20 cellular contexts compared by ENCODE assay signal in the genomic region with DNA sequence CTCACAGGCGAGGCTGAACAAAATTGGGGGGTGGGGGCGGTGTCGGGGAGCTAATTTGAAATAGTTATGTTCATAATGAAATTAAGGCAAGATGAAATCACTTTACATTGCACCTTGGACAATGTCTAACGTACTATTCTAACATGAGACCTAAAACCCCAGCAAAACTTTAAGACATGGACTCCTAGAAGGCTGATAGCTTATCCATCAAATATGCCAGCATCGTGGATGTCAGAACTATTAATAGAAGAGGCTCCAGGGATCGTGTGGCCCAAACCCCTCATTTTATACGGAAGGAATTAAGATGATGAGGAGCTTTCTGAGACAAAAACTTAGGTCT.
DNase-seq lines count a peak whose midpoint lies in the region; ATAC-seq, FAIRE-seq and TF ChIP-seq lines count a peak whose summit lies in the region.
"Had no signal": no experiment of that assay in that cellular context is flagged by ENCODE, and none has a peak within 500 bp of the region (broad histone marks: within the 10 kb centered on the region; RNA-seq: fewer than 3 reads in every experiment).

No MANE protein-coding gene starts in this region.

- H3K27ac ChIP-seq in A549 (peak overlapping the region; percentile 44 to 62; a peak in 5 of 6 replicates), HCT116 (ENCODE audit: low read depth, low read length) (0 out of 2 replicates have a peak overlapping the region, but pooled peaks have one; percentile 1), VCaP (peak overlapping the region; percentile 91), prostate gland (peak overlapping the region; percentile 72 to 76), tibial nerve (no peak overlapping the region), trophoblast cell (ENCODE audit: low read depth, low read length) (no peak overlapping the region)
- H3K27ac ChIP-seq: BLaER1, HL-60 had no signal

- peak overlapping the region; percentile 21; the same call in 2 of the 3 replicates for H3K4me2 ChIP-seq in A549
- peak overlapping the region; percentile 27 for H3K4me2 ChIP-seq in HCT116 (ENCODE audit: low read length)
- H3K4me2 ChIP-seq in trophoblast cell (ENCODE audit: low read length) = no peak overlapping the region
- H3K4me2 ChIP-seq: BLaER1 had no signal

- H2BK12ac ChIP-seq in trophoblast cell (ENCODE audit: low read length) = no peak overlapping the region

- H4K20me1 ChIP-seq in HCT116 (ENCODE audit: insufficient read depth) = no peaks in the 10 kb centered on the region
- H4K20me1 ChIP-seq: BLaER1 had no signal

- H3K9ac ChIP-seq in HCT116 (ENCODE audit: low read length) = no peak overlapping the region; the same call in 1 of the 2 replicates
- no peak overlapping the region for H3K9ac ChIP-seq in trophoblast cell (ENCODE audit: low read length)
- H3K9ac ChIP-seq: BLaER1 had no signal

- RAD21 ChIA-PET in HCT116 (lab: Charles Lee; ENCODE audit: low non-redundant PET in 1 of 2, low total read pairs in 2 of 2, uncharacterized antibody in 2 of 2, unreplicated experiment in 2 of 2) = no interaction called here

- H3K9me3 ChIP-seq in A549 = no peaks in the 10 kb centered on the region
- H3K9me3 ChIP-seq in HCT116 (ENCODE audit: control insufficient read depth in 1 of 2, insufficient read depth in 1 of 2, low read depth in 1 of 2, low read length in 2 of 2) = no peaks in the 10 kb centered on the region
- H3K9me3 ChIP-seq in prostate gland = no peaks in the 10 kb centered on the region
- no peaks in the 10 kb centered on the region for H3K9me3 ChIP-seq in tibial nerve
- no peaks in the 10 kb centered on the region for H3K9me3 ChIP-seq in trophoblast cell (ENCODE audit: insufficient read depth, low read depth, low read length)
- H3K9me3 ChIP-seq: BLaER1 had no signal

- intact Hi-C loops in HCT116 (cut with micrococcal nuclease) (no loop called here), prostate gland (cut with DNase I) (no loop called here), lower leg skin (cut with DNase I; ENCODE audit: low total_unique reads) (no loop called here)

- DNase-seq in A549 (ENCODE audit: low read depth in 1 of 2, low spot score in 1 of 2) = no peak
- no peak for DNase-seq in HCT116 (ENCODE audit: low read depth, low spot score)
- DNase-seq in prostate gland (ENCODE audit: low spot score) = no peak
- no peak for DNase-seq in tibial nerve (ENCODE audit: low spot score in 2 of 2)
- no peak for DNase-seq in COLO668 (lab: John Stamatoyannopoulos, UW; ENCODE audit: unreplicated experiment)
- DNase-seq in lower leg skin (ENCODE audit: low spot score in 2 of 2) = no peak
- no peak for DNase-seq in trophoblast cell
- DNase-seq: CD8-positive, alpha-beta T cell; COR-L47; H9; KBM-7 had no signal

- ATAC-seq in A549 (no peak), HCT116 (no peak)
- ATAC-seq: CD8-positive, alpha-beta T cell had no signal

- no peak overlapping the region for H4K91ac ChIP-seq in trophoblast cell (ENCODE audit: low read depth, low read length)

- H3K36me3 ChIP-seq in HCT116 (ENCODE audit: control insufficient read depth in 1 of 2, insufficient read depth in 2 of 2, low read length in 2 of 2) (peaks cover 0 to 7% of the 10 kb centered on the region in 2 experiments; a peak in 1 of 4 replicates), prostate gland (no peaks in the 10 kb centered on the region), tibial nerve (peaks cover 0 to 45% (median 0%) of the 10 kb centered on the region in 3 donors), trophoblast cell (ENCODE audit: control insufficient read depth in 1 of 2, insufficient read depth in 2 of 2, low read length in 2 of 2) (no peaks in the 10 kb centered on the region)
- H3K36me3 ChIP-seq: BLaER1 had no signal

- H3K27me3 ChIP-seq in HCT116 (ENCODE audit: insufficient read depth, low read length) = no peaks in the 10 kb centered on the region
- no peaks in the 10 kb centered on the region for H3K27me3 ChIP-seq in prostate gland (replicated peaks; ENCODE audit: insufficient read depth)
- H3K27me3 ChIP-seq in tibial nerve = no peaks in the 10 kb centered on the region
- no peaks in the 10 kb centered on the region for H3K27me3 ChIP-seq in trophoblast cell (ENCODE audit: insufficient read depth, low read length)
- H3K27me3 ChIP-seq: BLaER1 had no signal

- TF ChIP-seq CTCF in A549 (IDR thresholded peaks at IDR 0.05) (no peak), HCT116 (IDR thresholded peaks at IDR 0.05 in 2 of 3, conservative IDR thresholded peaks at IDR 0.05 in 1 of 3; ENCODE audit: borderline replicate concordance in 1 of 3, insufficient read depth in 1 of 3, low read depth in 2 of 3, low read length in 2 of 3) (no peak), VCaP (conservative IDR thresholded peaks at IDR 0.05) (no peak), prostate gland (IDR thresholded peaks at IDR 0.05) (no peak), tibial nerve (IDR thresholded peaks at IDR 0.05) (no peak), lower leg skin (IDR thresholded peaks at IDR 0.05) (no peak)

- no peak overlapping the region for H3K14ac ChIP-seq in trophoblast cell (ENCODE audit: low read length)

- H2AFZ ChIP-seq in HCT116 (ENCODE audit: low read depth, low read length, poor library complexity, severe bottlenecking) (no peak overlapping the region), trophoblast cell (ENCODE audit: insufficient read depth, low read length, poor library complexity) (no peak overlapping the region)

- no peak overlapping the region for H4K12ac ChIP-seq in trophoblast cell (ENCODE audit: low read depth, low read length)

- no TSS peak for BruUV-seq in HCT116 (replicated peaks; lab: Mats Ljungman, UMichigan)

- no peak overlapping the region for H2AK5ac ChIP-seq in trophoblast cell (ENCODE audit: low read length)

- no peak for TF ChIP-seq RAD21 in A549 (conservative IDR thresholded peaks at IDR 0.05 in 1 of 2, IDR thresholded peaks at IDR 0.05 in 1 of 2)
- TF ChIP-seq RAD21 in HCT116 (IDR thresholded peaks at IDR 0.05; ENCODE audit: low read depth) = 0 out of 2 replicates have a peak, but pooled peaks have one; percentile 2

- POLR2A ChIA-PET in A549 (lab: Yijun Ruan, JAX) = interaction anchor here (0.6 kb wide), 1 partner anchor 280 kb away, joined by 3 read pairs; the partner anchor contains the start of gene SOX9
- POLR2A ChIA-PET in HCT116 (lab: Charles Lee) = interaction anchor here (1.3 to 1.6 kb wide), 2 partner anchors 11 to 280 kb away, joined by 3 to 4 read pairs; partner anchors contain the start of gene SOX9

- WGBS in A549 (ENCODE audit: missing lambda C conversion rate) = 86% methylated on average over 7 of the region's 7 CpGs
- 87% methylated on average over 7 of the region's 7 CpGs for WGBS in prostate gland
- 83% methylated on average over 7 of the region's 7 CpGs for WGBS in tibial nerve, 2 donors
- WGBS in lower leg skin, 2 donors = 86% methylated on average over 7 of the region's 7 CpGs
- WGBS in trophoblast cell (ENCODE audit: extremely low coverage, insufficient coverage, insufficient read length) = no CpG with 5 or more reads among the region's 7 CpGs

- no peaks in the 10 kb centered on the region for H3K9me2 ChIP-seq in HCT116 (ENCODE audit: insufficient read depth)

- TF ChIP-seq POLR2A in A549 (IDR thresholded peaks at IDR 0.05; ENCODE audit: low read length) (no peak), HCT116 (IDR thresholded peaks at IDR 0.05; ENCODE audit: borderline replicate concordance, extremely low read depth, insufficient read depth, insufficient read length) (no peak), prostate gland (IDR thresholded peaks at IDR 0.05) (no peak), tibial nerve (IDR thresholded peaks at IDR 0.05) (no peak), lower leg skin (IDR thresholded peaks at IDR 0.05) (no peak)

- TF ChIP-seq EP300 in A549 (IDR thresholded peaks at IDR 0.05) = no peak
- TF ChIP-seq EP300 in tibial nerve (IDR thresholded peaks at IDR 0.05) = no peak

- CTCF ChIA-PET in A549 (lab: Yijun Ruan, JAX) = interaction anchor here (0.6 to 2.2 kb wide), 3 partner anchors 11 to 370 kb away, joined by 3 to 8 read pairs (median 3); no protein-coding TSS in a partner anchor
- CTCF ChIA-PET in HCT116 (lab: Charles Lee) = no interaction called here

- no peaks in the 10 kb centered on the region for H3K79me2 ChIP-seq in HCT116 (ENCODE audit: insufficient read depth, low read length)
- no peaks in the 10 kb centered on the region for H3K79me2 ChIP-seq in trophoblast cell (ENCODE audit: control insufficient read depth, insufficient read depth, low read length, poor library complexity)

- no peak overlapping the region for H3K18ac ChIP-seq in trophoblast cell (ENCODE audit: low read length)

- H2BK120ac ChIP-seq in trophoblast cell (ENCODE audit: insufficient read depth, low read length, poor library complexity) = no peak overlapping the region

- H3K23ac ChIP-seq in trophoblast cell (ENCODE audit: low read length) = no peak overlapping the region

- H3K4me1 ChIP-seq in A549 (peaks cover 66% of the 10 kb centered on the region), HCT116 (ENCODE audit: control insufficient read depth in 1 of 2, insufficient read depth in 2 of 2, low read length in 2 of 2) (peaks cover 37 to 82% of the 10 kb centered on the region in 2 experiments), prostate gland (replicated peaks) (peaks cover 7% of the 10 kb centered on the region), tibial nerve (no peaks in the 10 kb centered on the region), trophoblast cell (ENCODE audit: control insufficient read depth in 1 of 2, insufficient read depth in 2 of 2, low read length in 2 of 2) (no peaks in the 10 kb centered on the region)

- H3K4ac ChIP-seq in trophoblast cell (ENCODE audit: low read depth, low read length) = no peak overlapping the region

- H3K4me3 ChIP-seq in A549 (no peak overlapping the region), HCT116 (replicated peaks in 1 of 2; ENCODE audit: low read depth in 1 of 2, low read length in 2 of 2) (no peak overlapping the region), prostate gland (no peak overlapping the region), tibial nerve (no peak overlapping the region), lower leg skin (ENCODE audit: low read depth, poor library complexity, severe bottlenecking) (no peak overlapping the region), trophoblast cell (ENCODE audit: low read depth, low read length) (no peak overlapping the region)
- H3K4me3 ChIP-seq: BLaER1 had no signal

- H3K79me1 ChIP-seq in trophoblast cell (ENCODE audit: low read length) = no peaks in the 10 kb centered on the region

- H2BK5ac ChIP-seq in trophoblast cell (ENCODE audit: low read depth, low read length, poor library complexity) = no peak overlapping the region

- H4K8ac ChIP-seq in trophoblast cell (ENCODE audit: low read depth, low read length) = no peak overlapping the region

- no peak for FAIRE-seq in A549 (lab: Jason Lieb, UNC)
- FAIRE-seq: A204.1, D721Med, G401.6, GM12891, GM19239, H1 had no signal

TF ChIP-seq in A549, 52 proteins besides CTCF, POLR2A, EP300 and RAD21 (continues in another document):
- no peak for TF ChIP-seq TP53 (CRISPR knock-in tag; IDR thresholded peaks at IDR 0.05)

TF ChIP-seq in HCT116, 20 proteins besides CTCF, POLR2A, EP300 and RAD21 (continues in another document):
- TF ChIP-seq POLR2AphosphoS5 (IDR thresholded peaks at IDR 0.05; ENCODE audit: low read depth, low read length) (no peak), SIN3A (IDR thresholded peaks at IDR 0.05; ENCODE audit: low read depth) (no peak), FOSL1 (IDR thresholded peaks at IDR 0.05; ENCODE audit: low read depth) (no peak)

Comparison
In these comparisons a context has a peak if more than half of its experiments do, and no peak if none do; other contexts are left out.
1. H3K27ac ChIP-seq: peak in A549 (2 of 2), HCT116 (single experiment), VCaP (single experiment) and prostate gland (2 of 2); none in tibial nerve (0 of 4) and trophoblast cell (single experiment).
2. Of the 6 proteins assayed by ChIP-seq in both A549 and HCT116: peak only in A549: none; only in HCT116: RAD21; in both: none; in neither: 5.